Comparison of ENCODE assay signal across 1 cellular context in genomic region chr17:44221862-44222111, GRCh38.
A peak's percentile ranks its signal among the peaks of the same experiment; 100 is the strongest.
TF ChIP-seq lines count a peak whose summit lies in the region.

No MANE protein-coding gene starts in this region.

TF ChIP-seq in HepG2, 621 proteins besides CTCF, POLR2A, EP300 and RAD21 (continued from another document and continues in another):
- TF ChIP-seq JUNB (CRISPR knock-in tag; IDR thresholded peaks at IDR 0.05; ENCODE audit: borderline replicate concordance): no peak
- TF ChIP-seq MIER3 (CRISPR knock-in tag; IDR thresholded peaks at IDR 0.05; ENCODE audit: borderline replicate concordance): no peak
- no peak for TF ChIP-seq NFKB2 (CRISPR knock-in tag; IDR thresholded peaks at IDR 0.05; ENCODE audit: borderline replicate concordance)
- TF ChIP-seq SRSF9 (IDR thresholded peaks at IDR 0.05; ENCODE audit: borderline replicate concordance, insufficient read depth, low read depth, low read length, poor library complexity, severe bottlenecking): no peak
- no peak for TF ChIP-seq ZNF383 (CRISPR knock-in tag; IDR thresholded peaks at IDR 0.05; ENCODE audit: borderline replicate concordance)
- no peak for TF ChIP-seq HOXA9 (CRISPR knock-in tag; IDR thresholded peaks at IDR 0.05; ENCODE audit: borderline replicate concordance)
- no peak for TF ChIP-seq ZNF746 (CRISPR knock-in tag; IDR thresholded peaks at IDR 0.05)
- TF ChIP-seq PHF21A (CRISPR knock-in tag; IDR thresholded peaks at IDR 0.05): peak; percentile 22; the same call in 1 of the 2 replicates
- no peak for TF ChIP-seq ZNF180 (CRISPR knock-in tag; IDR thresholded peaks at IDR 0.05; ENCODE audit: borderline replicate concordance, low read depth)
- no peak for TF ChIP-seq SP4 (CRISPR knock-in tag; IDR thresholded peaks at IDR 0.05)
- TF ChIP-seq MED13 (CRISPR knock-in tag; IDR thresholded peaks at IDR 0.05): peak; percentile 55; the same call in 1 of the 2 replicates
- TF ChIP-seq ZBTB49 (CRISPR knock-in tag; IDR thresholded peaks at IDR 0.05; ENCODE audit: borderline replicate concordance): no peak
- TF ChIP-seq ZNF740 (CRISPR knock-in tag; IDR thresholded peaks at IDR 0.05): peak; percentile 77; the same call in 1 of the 2 replicates
- peak; percentile 56; the same call in 1 of the 2 replicates for TF ChIP-seq ZFP91 (CRISPR knock-in tag; IDR thresholded peaks at IDR 0.05; ENCODE audit: borderline replicate concordance)
- TF ChIP-seq ZNF558 (CRISPR knock-in tag; IDR thresholded peaks at IDR 0.05; ENCODE audit: borderline replicate concordance): 0 out of 2 replicates have a peak, but pooled peaks have one; percentile 59
- no peak for TF ChIP-seq ZSCAN9 (CRISPR knock-in tag; IDR thresholded peaks at IDR 0.05; ENCODE audit: borderline replicate concordance)
- TF ChIP-seq ETV6 (CRISPR knock-in tag; conservative IDR thresholded peaks at IDR 0.05): no peak
- 0 out of 2 replicates have a peak, but pooled peaks have one; percentile 23 for TF ChIP-seq ZNF503 (CRISPR knock-in tag; IDR thresholded peaks at IDR 0.05)
- TF ChIP-seq ZNF343 (CRISPR knock-in tag; IDR thresholded peaks at IDR 0.05): 0 out of 2 replicates have a peak, but pooled peaks have one; percentile 21
- TF ChIP-seq ZNF709 (CRISPR knock-in tag; IDR thresholded peaks at IDR 0.05): no peak
- TF ChIP-seq SP5 (CRISPR knock-in tag; IDR thresholded peaks at IDR 0.05; ENCODE audit: borderline replicate concordance, low read depth): 0 out of 2 replicates have a peak, but pooled peaks have one; percentile 4
- no peak for TF ChIP-seq ZSCAN5A (CRISPR knock-in tag; IDR thresholded peaks at IDR 0.05; ENCODE audit: borderline replicate concordance)
- TF ChIP-seq FOXJ3 (CRISPR knock-in tag; IDR thresholded peaks at IDR 0.05; ENCODE audit: borderline replicate concordance): no peak
- TF ChIP-seq AKNA (CRISPR knock-in tag; IDR thresholded peaks at IDR 0.05; ENCODE audit: borderline replicate concordance): 0 out of 2 replicates have a peak, but pooled peaks have one; percentile 6
- no peak for TF ChIP-seq ZNF17 (CRISPR knock-in tag; IDR thresholded peaks at IDR 0.05)
- no peak for TF ChIP-seq KLF11 (CRISPR knock-in tag; IDR thresholded peaks at IDR 0.05)
- TF ChIP-seq MIER2 (CRISPR knock-in tag; IDR thresholded peaks at IDR 0.05): no peak
- TF ChIP-seq ZIK1 (CRISPR knock-in tag; IDR thresholded peaks at IDR 0.05; ENCODE audit: borderline replicate concordance, low read depth): no peak
- TF ChIP-seq KAT7 (CRISPR knock-in tag; IDR thresholded peaks at IDR 0.05; ENCODE audit: borderline replicate concordance): no peak
- TF ChIP-seq HOXA5 (CRISPR knock-in tag; IDR thresholded peaks at IDR 0.05): no peak
- no peak for TF ChIP-seq TEAD3 (CRISPR knock-in tag; optimal IDR thresholded peaks at IDR 0.05; ENCODE audit: borderline replicate concordance)
- TF ChIP-seq U2AF1 (optimal IDR thresholded peaks at IDR 0.05; ENCODE audit: low read depth, low read length): peak; percentile 39
- no peak for TF ChIP-seq ATAD3A (CRISPR knock-in tag; IDR thresholded peaks at IDR 0.05)
- TF ChIP-seq CC2D1A (CRISPR knock-in tag; IDR thresholded peaks at IDR 0.05): no peak
- no peak for TF ChIP-seq ZFP41 (CRISPR knock-in tag; IDR thresholded peaks at IDR 0.05; ENCODE audit: borderline replicate concordance)
- no peak for TF ChIP-seq ZNF639 (CRISPR knock-in tag; conservative IDR thresholded peaks at IDR 0.05)
- TF ChIP-seq ZNF7 (CRISPR knock-in tag; IDR thresholded peaks at IDR 0.05): no peak
- 0 out of 2 replicates have a peak, but pooled peaks have one; percentile 31 for TF ChIP-seq ARID4A (CRISPR knock-in tag; IDR thresholded peaks at IDR 0.05; ENCODE audit: borderline replicate concordance)
- TF ChIP-seq MTA1 (CRISPR knock-in tag; IDR thresholded peaks at IDR 0.05; ENCODE audit: borderline replicate concordance): 0 out of 2 replicates have a peak, but pooled peaks have one; percentile 7
- TF ChIP-seq HOXA7 (CRISPR knock-in tag; IDR thresholded peaks at IDR 0.05): no peak
- no peak for TF ChIP-seq MEIS1 (CRISPR knock-in tag; IDR thresholded peaks at IDR 0.05; ENCODE audit: borderline replicate concordance)
- TF ChIP-seq ISX (CRISPR knock-in tag; conservative IDR thresholded peaks at IDR 0.05): peak; percentile 66; the same call in 1 of the 2 replicates
- TF ChIP-seq ISL2 (CRISPR knock-in tag; IDR thresholded peaks at IDR 0.05): no peak
- TF ChIP-seq CBFB (CRISPR knock-in tag; IDR thresholded peaks at IDR 0.05): no peak
- no peak for TF ChIP-seq MXD1 (CRISPR knock-in tag; IDR thresholded peaks at IDR 0.05)
- TF ChIP-seq ZNF891 (CRISPR knock-in tag; IDR thresholded peaks at IDR 0.05): no peak
- no peak for TF ChIP-seq ZNF431 (CRISPR knock-in tag; IDR thresholded peaks at IDR 0.05; ENCODE audit: borderline replicate concordance, low read depth)
